ENCODE assay signal across 9 cellular contexts in genomic region chr6:129748901-129749748, GRCh38.
DNase-seq lines count a peak whose midpoint lies in the region; ATAC-seq and TF ChIP-seq lines count a peak whose summit lies in the region.
"Had no signal": no experiment of that assay in that cellular context is flagged by ENCODE, and none has a peak within 500 bp of the region (broad histone marks: within the 10 kb centered on the region; RNA-seq: fewer than 3 reads in every experiment).

No MANE protein-coding gene starts in this region.

- no peaks in the 10 kb centered on the region for H3K9me3 ChIP-seq in effector memory CD4-positive, alpha-beta T cell (ENCODE audit: control insufficient read depth, low read length)
- no peaks in the 10 kb centered on the region for H3K9me3 ChIP-seq in tibial artery
- H3K9me3 ChIP-seq: thoracic aorta had no signal

- DNase-seq in NCI-H226 (peak; percentile 39), skeletal muscle cell (ENCODE audit: low read depth) (peak; percentile 39), DMS153 (lab: John Stamatoyannopoulos, UW) (no peak), NCI-H2029 (lab: John Stamatoyannopoulos, UW) (no peak), SIG-M5 treated with dmso at 0.1 percent for 504 hours (lab: John Stamatoyannopoulos, UW; ENCODE audit: unreplicated experiment) (no peak), tibial artery (no peak)
- no peak for DNase-seq in effector memory CD4-positive, alpha-beta T cell

- H3K36me3 ChIP-seq in effector memory CD4-positive, alpha-beta T cell (ENCODE audit: control insufficient read depth, insufficient read depth, low read length), result no peaks in the 10 kb centered on the region
- H3K36me3 ChIP-seq in tibial artery, result no peaks in the 10 kb centered on the region
- H3K36me3 ChIP-seq: thoracic aorta had no signal

- H3K27ac ChIP-seq in effector memory CD4-positive, alpha-beta T cell (ENCODE audit: insufficient read depth, low read length, poor library complexity, severe bottlenecking), result peak overlapping the region; percentile 53
- H3K27ac ChIP-seq in tibial artery, result peak overlapping the region in 1 of 2 donors; percentile 35

- peaks cover 35% of the 10 kb centered on the region for H3K4me1 ChIP-seq in effector memory CD4-positive, alpha-beta T cell (ENCODE audit: control insufficient read depth, insufficient read depth, low read length, poor library complexity, severe bottlenecking)
- peaks cover 0 to 26% (median 9%) of the 10 kb centered on the region in 4 donors for H3K4me1 ChIP-seq in tibial artery

- peak overlapping the region; percentile 27 for H3K4me3 ChIP-seq in effector memory CD4-positive, alpha-beta T cell (ENCODE audit: insufficient read depth, low read depth, low read length, poor library complexity, severe bottlenecking)
- no peak overlapping the region for H3K4me3 ChIP-seq in skeletal muscle cell (ENCODE audit: low read depth, low read length)
- no peak overlapping the region for H3K4me3 ChIP-seq in tibial artery
- H3K4me3 ChIP-seq: thoracic aorta had no signal

- no peaks in the 10 kb centered on the region for H3K27me3 ChIP-seq in effector memory CD4-positive, alpha-beta T cell (replicated peaks; ENCODE audit: control insufficient read depth, insufficient read depth, low read length, poor library complexity, severe bottlenecking)
- H3K27me3 ChIP-seq in tibial artery, result no peaks in the 10 kb centered on the region

- ATAC-seq in GM18511 (IDR thresholded peaks at IDR 0.05; ENCODE audit: unreplicated experiment), result peak; percentile 35

- no peak for TF ChIP-seq CTCF in tibial artery (IDR thresholded peaks at IDR 0.05)

- intact Hi-C loops in tibial artery (cut with DNase I; ENCODE audit: low total_unique reads), result no loop called here

Comparison
In these comparisons a context has a peak if more than half of its experiments do, and no peak if none do; other contexts are left out.
1. DNase-seq: peak in NCI-H226 (single experiment) and skeletal muscle cell (single experiment); none in effector memory CD4-positive, alpha-beta T cell (0 of 3), DMS153 (single experiment), NCI-H2029 (single experiment), SIG-M5 treated with dmso at 0.1 percent for 504 hours (single experiment) and tibial artery (0 of 2).